23 cellular contexts compared by ENCODE assay signal in the genomic region with DNA sequence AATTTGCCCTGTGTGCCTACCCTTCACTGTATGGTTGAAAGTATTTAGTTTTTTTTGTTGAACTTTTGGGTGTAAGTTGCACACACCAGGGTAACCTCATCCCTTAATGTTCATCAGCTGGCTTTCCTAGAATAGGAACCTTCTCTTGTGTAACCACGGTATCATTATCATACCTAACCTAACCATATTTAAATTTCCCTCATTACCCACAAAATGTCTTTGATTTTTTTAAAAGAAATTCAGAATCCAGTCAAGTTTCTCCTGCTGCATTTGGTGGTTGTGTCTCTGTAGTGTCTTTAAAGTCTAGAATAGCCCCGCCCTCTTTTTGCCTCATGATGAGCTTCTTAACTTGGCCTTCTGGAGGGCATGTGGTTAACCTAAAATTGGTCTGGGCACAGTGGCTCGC.
A peak's percentile ranks its signal among the peaks of the same experiment; 100 is the strongest.
DNase-seq lines count a peak whose midpoint lies in the region; FAIRE-seq and TF ChIP-seq lines count a peak whose summit lies in the region.
"Had no signal": no experiment of that assay in that cellular context is flagged by ENCODE, and none has a peak within 500 bp of the region (broad histone marks: within the 10 kb centered on the region; RNA-seq: fewer than 3 reads in every experiment).

No MANE protein-coding gene starts in this region.

- no peak overlapping the region for H2AFZ ChIP-seq in osteoblast (ENCODE audit: low read length)

- H3K4me1 ChIP-seq in osteoblast (ENCODE audit: insufficient read depth, low read length) (no peaks in the 10 kb centered on the region), left ventricle myocardium inferior (peaks cover 6% of the 10 kb centered on the region)

- peak; percentile 22 for DNase-seq in NOMO-1 treated with DMSO at 0.1 percent for 48 hours (lab: John Stamatoyannopoulos, UW; ENCODE audit: unreplicated experiment)
- no peak for DNase-seq in NOMO-1 treated with dmso at 0.1 percent for 144 hours (lab: John Stamatoyannopoulos, UW; ENCODE audit: unreplicated experiment)
- DNase-seq in GM19239 (ENCODE audit: insufficient read length, low spot score): no peak
- DNase-seq in T-helper 2 cell treated with Interferon-gamma antibody and Interleukin-4, amounts not matched to agents 5 μg/mL and 100 μg/mL, for 36 hours (ENCODE audit: low spot score): peak; percentile 25
- peak; percentile 73 for DNase-seq in osteoblast (ENCODE audit: insufficient read length, low spot score, missing footprints)
- DNase-seq in NCI-H446 (lab: John Stamatoyannopoulos, UW): no peak
- no peak for DNase-seq in hippocampal formation (lab: John Stamatoyannopoulos, UW)
- DNase-seq in left ventricle myocardium inferior: no peak
- DNase-seq: activated CD4-positive, CD25-positive, alpha-beta regulatory T cell treated with anti-CD3 and anti-CD28 coated beads, Interleukin-2, amount 50 U/mL, for 72 hours; activated naive CD4-positive, alpha-beta T cell; GF-D8; GOT3; head of caudate nucleus; mesenchymal stem cell; NCI-H1417; NCI-H524; occipital lobe; stimulated activated CD4-positive, alpha-beta T cell treated with anti-CD3 and anti-CD28 coated beads, Interleukin-4, amount 100 ng/mL, for 1 hour; trophoblast cell had no signal

- no peaks in the 10 kb centered on the region for H3K9me3 Mint-ChIP-seq in T-helper 2 cell treated with Interferon-gamma antibody and Interleukin-4, amounts not matched to agents 5 μg/mL and 100 μg/mL, for 36 hours
- H3K9me3 Mint-ChIP-seq: central memory CD8-positive, alpha-beta T cell had no signal

- H3K4me1 Mint-ChIP-seq in T-helper 2 cell treated with Interferon-gamma antibody and Interleukin-4, amounts not matched to agents 5 μg/mL and 100 μg/mL, for 36 hours (ENCODE audit: low read depth): peaks cover 22% of the 10 kb centered on the region

- intact Hi-C loops in left ventricle myocardium inferior (cut with micrococcal nuclease): no loop called here

- H3K36me3 ChIP-seq in osteoblast (ENCODE audit: insufficient read depth, low read length) (no peaks in the 10 kb centered on the region), left ventricle myocardium inferior (no peaks in the 10 kb centered on the region)

- H3K79me2 ChIP-seq in osteoblast (ENCODE audit: insufficient read depth, low read length): no peaks in the 10 kb centered on the region

- no peaks in the 10 kb centered on the region for H3K36me3 Mint-ChIP-seq in T-helper 2 cell treated with Interferon-gamma antibody and Interleukin-4, amounts not matched to agents 5 μg/mL and 100 μg/mL, for 36 hours (ENCODE audit: low read depth)

- H3K27ac ChIP-seq in osteoblast (ENCODE audit: low read depth, low read length) (no peak overlapping the region), left ventricle myocardium inferior (replicated peaks) (no peak overlapping the region)

- H3K27me3 ChIP-seq in osteoblast (ENCODE audit: insufficient read depth, low read length) (peaks cover 4% of the 10 kb centered on the region), left ventricle myocardium inferior (ENCODE audit: low read depth) (peaks cover 58% of the 10 kb centered on the region)

- H3K27ac Mint-ChIP-seq in T-helper 2 cell treated with Interferon-gamma antibody and Interleukin-4, amounts not matched to agents 5 μg/mL and 100 μg/mL, for 36 hours: peak overlapping the region; percentile 72
- H3K27ac Mint-ChIP-seq: B cell had no signal

- no peaks in the 10 kb centered on the region for H3K27me3 Mint-ChIP-seq in T-helper 2 cell treated with Interferon-gamma antibody and Interleukin-4, amounts not matched to agents 5 μg/mL and 100 μg/mL, for 36 hours (ENCODE audit: low read depth)

- H4K20me1 ChIP-seq in osteoblast (ENCODE audit: insufficient read depth, low read length): no peaks in the 10 kb centered on the region

- TF ChIP-seq CTCF in osteoblast (IDR thresholded peaks at IDR 0.05; ENCODE audit: extremely low read depth, low read depth, low read length) (no peak), left ventricle myocardium inferior (IDR thresholded peaks at IDR 0.05; ENCODE audit: borderline replicate concordance) (no peak)

- no peak overlapping the region for H3K4me2 ChIP-seq in osteoblast (ENCODE audit: insufficient read depth, low read length)

- H3K4me3 ChIP-seq in osteoblast (ENCODE audit: insufficient read depth, low read length) (no peak overlapping the region), left ventricle myocardium inferior (no peak overlapping the region)

- H3K9me3 ChIP-seq in osteoblast (ENCODE audit: low read depth, low read length): no peaks in the 10 kb centered on the region
- no peaks in the 10 kb centered on the region for H3K9me3 ChIP-seq in left ventricle myocardium inferior (replicated peaks)

- peak; percentile 23 for FAIRE-seq in GM19239 (lab: Jason Lieb, UNC)
- FAIRE-seq: astrocyte, endothelial cell of umbilical vein had no signal

- H3K4me3 Mint-ChIP-seq in T-helper 2 cell treated with Interferon-gamma antibody and Interleukin-4, amounts not matched to agents 5 μg/mL and 100 μg/mL, for 36 hours: peak overlapping the region; percentile 66
- H3K4me3 Mint-ChIP-seq: B cell; central memory CD8-positive, alpha-beta T cell had no signal

Comparison
In these comparisons a context has a peak if more than half of its experiments do, and no peak if none do; other contexts are left out.
1. DNase-seq: peak in NOMO-1 treated with DMSO at 0.1 percent for 48 hours (single experiment), T-helper 2 cell treated with Interferon-gamma antibody and Interleukin-4, amounts not matched to agents 5 μg/mL and 100 μg/mL, for 36 hours (single experiment) and osteoblast (single experiment); none in NOMO-1 treated with dmso at 0.1 percent for 144 hours (single experiment), GM19239 (single experiment), NCI-H446 (0 of 2), hippocampal formation (0 of 2) and left ventricle myocardium inferior (single experiment).